ENCODE assay signal across 1 cellular context in genomic region chr1:23177031-23177430, GRCh38.
TF ChIP-seq lines count a peak whose summit lies in the region.

No MANE protein-coding gene starts in this region.

TF ChIP-seq in GM23338, 12 proteins besides CTCF, POLR2A, EP300 and RAD21 (continued from another document):
- TF ChIP-seq ZNF462 (CRISPR knock-in tag; IDR thresholded peaks at IDR 0.05) (no peak), CREB1 (CRISPR knock-in tag; IDR thresholded peaks at IDR 0.05; ENCODE audit: low read depth) (no peak), JUNB (IDR thresholded peaks at IDR 0.05; ENCODE audit: unreplicated experiment) (no peak)
